20 cellular contexts compared by ENCODE assay signal in genomic region chr12:126338031-126338441, GRCh38.
"Had no signal": no experiment of that assay in that cellular context is flagged by ENCODE, and none has a peak within 500 bp of the region (broad histone marks: within the 10 kb centered on the region; RNA-seq: fewer than 3 reads in every experiment).

No MANE protein-coding gene starts in this region.

- H3K36me3 ChIP-seq: esophagus muscularis mucosa, neutrophil, tibial nerve, uterus had no signal

- H3K9me3 ChIP-seq: neutrophil, tibial nerve, uterus had no signal

- DNase-seq: activated CD4-positive, alpha-beta T cell treated with anti-CD3 and anti-CD28 coated beads, Interleukin-2, amount 10 ng/mL, durations not matched to agents 7 days and 5 days; activated CD4-positive, CD25-positive, alpha-beta regulatory T cell; activated CD8-positive, alpha-beta memory T cell treated with anti-CD3 and anti-CD28 coated beads for 24 hours; activated naive CD8-positive, alpha-beta T cell treated with anti-CD3 and anti-CD28 coated beads for 36 hours; amygdala; central memory CD4-positive, alpha-beta T cell; effector CD4-positive, alpha-beta T cell; foreskin melanocyte; left ventricle myocardium superior; mucosa of descending colon; natural killer cell; stimulated activated CD4-positive, alpha-beta T cell treated with anti-CD3 and anti-CD28 coated beads, Interleukin-15, amount 100 ng/mL, for 24 hours; stimulated activated CD4-positive, alpha-beta T cell treated with anti-CD3 and anti-CD28 coated beads, Interleukin-4, amount 100 ng/mL, for 1 hour; stimulated activated naive CD4-positive, alpha-beta T cell; uterus had no signal

- H3K4me3 ChIP-seq: coronary artery, esophagus muscularis mucosa, mucosa of descending colon, skin epidermis, tibial nerve, uterus had no signal

- H3K27me3 ChIP-seq: esophagus muscularis mucosa, neutrophil, tibial nerve, uterus had no signal

- H3K4me1 ChIP-seq: esophagus muscularis mucosa, tibial nerve, uterus had no signal

- H3K27ac ChIP-seq: coronary artery, esophagus muscularis mucosa, neutrophil, skin epidermis, tibial nerve, uterus had no signal
